In the genomic region with DNA sequence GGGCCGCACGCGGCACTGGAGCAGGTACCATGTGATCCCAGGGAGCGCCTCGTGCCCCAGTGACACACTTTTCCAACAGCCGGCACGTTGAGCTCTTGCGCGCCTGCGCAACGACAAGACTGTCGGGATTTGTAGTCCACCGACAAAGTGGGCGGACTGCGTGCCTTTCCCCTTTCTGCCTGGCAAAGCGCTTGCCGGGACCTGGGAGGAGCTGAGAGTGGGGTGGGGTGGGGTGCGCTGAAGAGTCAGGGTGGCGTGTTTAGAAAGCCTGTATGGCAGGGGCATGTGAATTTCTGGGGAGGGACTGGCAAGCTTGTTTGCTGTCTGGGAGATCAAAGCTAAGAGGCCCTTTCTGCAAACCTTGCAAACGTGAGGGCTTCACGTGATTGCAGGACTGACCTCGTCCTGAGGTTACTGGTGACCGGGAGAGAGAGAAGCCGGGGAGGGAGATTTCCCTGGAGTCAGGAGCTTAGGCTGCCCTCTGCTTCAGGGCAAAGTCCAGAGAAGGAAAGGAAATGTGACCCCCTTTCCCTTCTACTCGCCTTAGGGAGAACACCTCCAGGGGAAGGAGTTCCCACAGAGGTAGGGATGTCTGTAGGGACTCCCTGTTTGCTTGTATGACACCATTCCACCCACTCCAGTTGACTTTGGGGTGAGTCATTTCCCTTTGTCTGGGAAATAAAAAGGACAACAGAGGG, we compare ENCODE assay signal across 8 cellular contexts. TPM values are rescaled to one million over a fixed set of nuclear protein-coding genes. Genes with fewer than 3 reads are reported as not detected.
DNase-seq lines count a peak whose midpoint lies in the region; ATAC-seq and TF ChIP-seq lines count a peak whose summit lies in the region.

No MANE protein-coding gene starts in this region.

- no peaks in the 10 kb centered on the region for H3K27me3 ChIP-seq in kidney epithelial cell (ENCODE audit: control insufficient read depth, insufficient read depth, low read length)

- DNase-seq in DMS53 (lab: John Stamatoyannopoulos, UW): peak; percentile 97
- peak; percentile 89 to 97 for DNase-seq in NCI-H526 (lab: John Stamatoyannopoulos, UW)
- peak; percentile 95 for DNase-seq in activated CD4-positive, alpha-beta T cell treated with anti-CD3 and anti-CD28 coated beads for 48 hours
- peak; percentile 99 for DNase-seq in choroid plexus epithelial cell (ENCODE audit: low read depth)
- peak; percentile 95 for DNase-seq in kidney epithelial cell (ENCODE audit: low read depth)
- DNase-seq in stimulated activated CD4-positive, alpha-beta T cell treated with anti-CD3 and anti-CD28 coated beads, Interleukin-12 subunit alpha, Interleukin-12 subunit beta, amount 100 ng/mL, for 48 hours (ENCODE audit: low read depth in 2 of 3, low spot score in 1 of 3): peak; percentile 83 to 90 (median 89)

- peak; percentile 37 for ATAC-seq in HG03175 (IDR thresholded peaks at IDR 0.05; ENCODE audit: unreplicated experiment)
- no peak for ATAC-seq in GM21447 (IDR thresholded peaks at IDR 0.05; ENCODE audit: unreplicated experiment)

- no peak for TF ChIP-seq CTCF in choroid plexus epithelial cell (conservative IDR thresholded peaks at IDR 0.05; ENCODE audit: low read depth, low read length)
- no peak for TF ChIP-seq CTCF in kidney epithelial cell (IDR thresholded peaks at IDR 0.05; ENCODE audit: insufficient read depth, low read length, poor library complexity, severe bottlenecking)

- H3K4me3 ChIP-seq in choroid plexus epithelial cell (ENCODE audit: low read depth, low read length) (peak overlapping the region; percentile 83), kidney epithelial cell (ENCODE audit: low read depth, low read length) (peak overlapping the region; percentile 72)

- peaks cover 2% of the 10 kb centered on the region for H3K36me3 ChIP-seq in kidney epithelial cell (ENCODE audit: control insufficient read depth, insufficient read depth, low read length)

RNA-seq across cellular contexts. Expression of a gene that starts 0.4 kb away (rescaled TPM):
- 3.6 and 3.7 TPM in 2 replicates for total RNA-seq in kidney epithelial cell

RNA-seq across cellular contexts. Expression of a gene that starts 21.0 kb away (rescaled TPM):
- 40.6 and 47.4 TPM in 2 replicates for total RNA-seq in kidney epithelial cell

RNA-seq across cellular contexts. Expression of a gene that starts 38.1 kb away (rescaled TPM):
- 5.3 and 7.1 TPM in 2 replicates for total RNA-seq in kidney epithelial cell

RNA-seq across cellular contexts. Expression of a gene that starts 39.5 kb away (rescaled TPM):
- 38.6 and 42.9 TPM in 2 replicates for total RNA-seq in kidney epithelial cell

RNA-seq across cellular contexts. Expression of a gene that starts 46.6 kb away (rescaled TPM):
- total RNA-seq in kidney epithelial cell: 82.8 and 83.6 TPM in 2 replicates
